8 cellular contexts compared by ENCODE assay signal in genomic region chr14:34711169-34711568, GRCh38. TPM values are rescaled to one million over a fixed set of nuclear protein-coding genes. Genes with fewer than 3 reads are reported as not detected.
DNase-seq lines count a peak whose midpoint lies in the region; ATAC-seq and TF ChIP-seq lines count a peak whose summit lies in the region.

No MANE protein-coding gene starts in this region.

- H3K27me3 ChIP-seq in thoracic aorta (replicated peaks; ENCODE audit: insufficient read depth), result no peaks in the 10 kb centered on the region
- no peaks in the 10 kb centered on the region for H3K27me3 ChIP-seq in CD4-positive, alpha-beta T cell (ENCODE audit: control insufficient read depth, insufficient read depth, low read length)

- H3K4me3 Mint-ChIP-seq in CD4-positive, alpha-beta T cell, result no peak overlapping the region

- H3K27ac Mint-ChIP-seq in CD4-positive, alpha-beta T cell, result no peak overlapping the region

- peak; percentile 93 for DNase-seq in DMS114 treated with DMSO at 0.1 percent for 48 hours (lab: John Stamatoyannopoulos, UW; ENCODE audit: unreplicated experiment)
- peak; percentile 91 for DNase-seq in NCI-H526 treated with DMSO at 0.1 percent for 48 hours (lab: John Stamatoyannopoulos, UW)
- peak; percentile 77 for DNase-seq in fibroblast of the aortic adventitia (ENCODE audit: low read depth)
- no peak for DNase-seq in thoracic aorta (ENCODE audit: low spot score)
- no peak for DNase-seq in CD4-positive, alpha-beta T cell
- no peak for DNase-seq in stimulated activated CD4-positive, alpha-beta T cell treated with anti-CD3 and anti-CD28 coated beads, Interleukin-1b, Interleukin-23, amount 100 ng/mL, for 48 hours
- DNase-seq in Kasumi-1 (lab: John Stamatoyannopoulos, UW), result no peak

- ATAC-seq in HG02610 (IDR thresholded peaks at IDR 0.05; ENCODE audit: unreplicated experiment), result peak; percentile 45
- ATAC-seq in thoracic aorta (ENCODE audit: insufficient number of reproducible peaks, low FRiP score, low read depth), result no peak
- ATAC-seq in CD4-positive, alpha-beta T cell (ENCODE audit: poor library complexity), result no peak

- H3K4me3 ChIP-seq in fibroblast of the aortic adventitia (ENCODE audit: low read depth, low read length) (no peak overlapping the region), thoracic aorta (peak overlapping the region; percentile 99)

- H3K27ac ChIP-seq in thoracic aorta, result peak overlapping the region; percentile 21 to 98
- no peak overlapping the region for H3K27ac ChIP-seq in CD4-positive, alpha-beta T cell (ENCODE audit: low read depth, low read length)

- CTCF ChIA-PET in CD4-positive, alpha-beta T cell (lab: Charles Lee), result interaction anchor here (0.9 to 1.6 kb wide), 2 partner anchors 12 to 13 kb away, joined by 3 to 10 read pairs; no protein-coding TSS in a partner anchor

- no peaks in the 10 kb centered on the region for H3K9me3 ChIP-seq in thoracic aorta
- H3K9me3 ChIP-seq in CD4-positive, alpha-beta T cell (ENCODE audit: control insufficient read depth, low read length), result no peaks in the 10 kb centered on the region

- intact Hi-C loops in CD4-positive, alpha-beta T cell (cut with DNase I, micrococcal nuclease), result no loop called here

- peaks cover 31% of the 10 kb centered on the region for H3K4me1 Mint-ChIP-seq in CD4-positive, alpha-beta T cell (ENCODE audit: low read depth)

- peaks cover 30 to 52% of the 10 kb centered on the region in 2 donors for H3K4me1 ChIP-seq in thoracic aorta (ENCODE audit: control insufficient read depth in 1 of 2, low read depth in 2 of 2)

- TF ChIP-seq CTCF in fibroblast of the aortic adventitia (IDR thresholded peaks at IDR 0.05; ENCODE audit: insufficient read depth, low read length), result no peak
- no peak for TF ChIP-seq CTCF in thoracic aorta (IDR thresholded peaks at IDR 0.05)
- no peak for TF ChIP-seq CTCF in CD4-positive, alpha-beta T cell (IDR thresholded peaks at IDR 0.05)

- peaks cover 22% of the 10 kb centered on the region for H3K36me3 Mint-ChIP-seq in CD4-positive, alpha-beta T cell (ENCODE audit: low read depth)

- H3K27me3 Mint-ChIP-seq in CD4-positive, alpha-beta T cell, result no peaks in the 10 kb centered on the region

- H3K36me3 ChIP-seq in thoracic aorta, result peaks cover 4% of the 10 kb centered on the region

- POLR2A ChIA-PET in CD4-positive, alpha-beta T cell (lab: Charles Lee), result interaction anchor here (1.4 kb wide), 1 partner anchor 335 kb away, joined by 3 read pairs; the partner anchor contains the start of gene FAM177A1

- no peaks in the 10 kb centered on the region for H3K9me3 Mint-ChIP-seq in CD4-positive, alpha-beta T cell

RNA-seq across cellular contexts. Expression of gene CFL2, which starts 3.2 kb away (rescaled TPM):
- total RNA-seq in fibroblast of the aortic adventitia (ENCODE audit: low replicate concordance), result 107 and 266 TPM in 2 replicates
- 100 to 1,000 TPM in 1 of 2 donors, 10 to 100 TPM in 1; 94.6 to 127 TPM for total RNA-seq in thoracic aorta
- 10 to 100 TPM; 36.4 to 37.9 TPM for total RNA-seq in CD4-positive, alpha-beta T cell

Comparison
In these comparisons a context has a peak if more than half of its experiments do, and no peak if none do; other contexts are left out.
1. DNase-seq: peak in DMS114 treated with DMSO at 0.1 percent for 48 hours (single experiment), NCI-H526 treated with DMSO at 0.1 percent for 48 hours (single experiment) and fibroblast of the aortic adventitia (single experiment); none in thoracic aorta (single experiment), CD4-positive, alpha-beta T cell (0 of 10), stimulated activated CD4-positive, alpha-beta T cell treated with anti-CD3 and anti-CD28 coated beads, Interleukin-1b, Interleukin-23, amount 100 ng/mL, for 48 hours (single experiment) and Kasumi-1 (0 of 2).